ENCODE assay signal across 33 cellular contexts in genomic region chr14:54040851-54041250, GRCh38.
DNase-seq lines count a peak whose midpoint lies in the region; ATAC-seq, FAIRE-seq and TF ChIP-seq lines count a peak whose summit lies in the region.
"Had no signal": no experiment of that assay in that cellular context is flagged by ENCODE, and none has a peak within 500 bp of the region (broad histone marks: within the 10 kb centered on the region; RNA-seq: fewer than 3 reads in every experiment).

No MANE protein-coding gene starts in this region.

- intact Hi-C loops in mammary epithelial cell (cut with micrococcal nuclease) = no loop called here
- intact Hi-C loops in MCF 10A (cut with micrococcal nuclease) = no loop called here

- H3K36me3 Mint-ChIP-seq in MCF 10A (ENCODE audit: insufficient read depth, unreplicated experiment) (no peaks in the 10 kb centered on the region), astrocyte (ENCODE audit: low read depth, unreplicated experiment) (no peaks in the 10 kb centered on the region)
- H3K36me3 Mint-ChIP-seq: activated naive CD4-positive, alpha-beta T cell treated with anti-CD3 and anti-CD28 coated beads, Interleukin-2, amount 50 U/mL, for 24 hours; naive thymus-derived CD4-positive, alpha-beta T cell had no signal

- H3K79me2 ChIP-seq in mammary epithelial cell (ENCODE audit: insufficient read depth, low read length) (no peaks in the 10 kb centered on the region), astrocyte (ENCODE audit: insufficient read depth, low read length) (no peaks in the 10 kb centered on the region)

- no peaks in the 10 kb centered on the region for H3K27me3 ChIP-seq in mammary epithelial cell (ENCODE audit: insufficient read depth, low read length)
- no peaks in the 10 kb centered on the region for H3K27me3 ChIP-seq in astrocyte (ENCODE audit: insufficient read depth, low read length)
- H3K27me3 ChIP-seq in effector memory CD4-positive, alpha-beta T cell (replicated peaks; ENCODE audit: control insufficient read depth, insufficient read depth, low read length, poor library complexity, severe bottlenecking) = no peaks in the 10 kb centered on the region
- H3K27me3 ChIP-seq: sigmoid colon, tibial nerve had no signal

- H3K9me3 Mint-ChIP-seq in MCF 10A (ENCODE audit: unreplicated experiment) (no peaks in the 10 kb centered on the region), astrocyte (ENCODE audit: unreplicated experiment) (peaks cover 4% of the 10 kb centered on the region)
- H3K9me3 Mint-ChIP-seq: activated T-helper 2 cell treated with anti-CD3 and anti-CD28 coated beads, Interferon-gamma antibody, Interleukin-2, Interleukin-4, amounts not matched to agents 10 μg/mL and 5 μg/mL and 100 μg/mL, durations not matched to agents 14 hours and 24 hours and 36 hours had no signal

- H3K4me1 ChIP-seq in mammary epithelial cell (ENCODE audit: insufficient read depth, low read length) (no peaks in the 10 kb centered on the region), astrocyte (ENCODE audit: insufficient read depth, low read length) (no peaks in the 10 kb centered on the region)
- H3K4me1 ChIP-seq in effector memory CD4-positive, alpha-beta T cell (ENCODE audit: control insufficient read depth, insufficient read depth, low read length, poor library complexity, severe bottlenecking) = no peaks in the 10 kb centered on the region
- H3K4me1 ChIP-seq: lower lobe of right lung, prostate gland, sigmoid colon, tibial nerve had no signal

- no peak overlapping the region for H3K4me2 ChIP-seq in mammary epithelial cell (ENCODE audit: insufficient read depth, low read depth, low read length)
- peak overlapping the region; percentile 2 for H3K4me2 ChIP-seq in astrocyte (ENCODE audit: low read length)

- H3K27ac Mint-ChIP-seq in MCF 10A (ENCODE audit: low read depth, unreplicated experiment) (no peak overlapping the region), astrocyte (ENCODE audit: unreplicated experiment) (no peak overlapping the region)
- H3K27ac Mint-ChIP-seq: activated CD4-positive, alpha-beta T cell treated with anti-CD3 and anti-CD28 coated beads for 36 hours; activated CD8-positive, alpha-beta T cell treated with anti-CD3 and anti-CD28 coated beads, Interleukin-2, amount 10 ng/mL, durations not matched to agents 7 days and 5 days; activated naive CD4-positive, alpha-beta T cell treated with anti-CD3 and anti-CD28 coated beads, Interleukin-2, amount 50 U/mL, for 24 hours; activated T-helper 2 cell treated with anti-CD3 and anti-CD28 coated beads, Interferon-gamma antibody, Interleukin-2, Interleukin-4, amounts not matched to agents 10 μg/mL and 5 μg/mL and 100 μg/mL, durations not matched to agents 14 hours and 24 hours and 36 hours; naive thymus-derived CD4-positive, alpha-beta T cell had no signal

- in situ Hi-C loops in mammary epithelial cell (cut with MboI; ENCODE audit: low sequenced_read_pairs in 2 of 2) = no loop called here

- H3K4me1 Mint-ChIP-seq in MCF 10A (ENCODE audit: insufficient read depth, unreplicated experiment) (no peaks in the 10 kb centered on the region), astrocyte (ENCODE audit: low read depth, unreplicated experiment) (peaks cover 9% of the 10 kb centered on the region)
- H3K4me1 Mint-ChIP-seq: activated CD4-positive, alpha-beta T cell treated with anti-CD3 and anti-CD28 coated beads for 36 hours; activated naive CD4-positive, alpha-beta T cell treated with anti-CD3 and anti-CD28 coated beads, Interleukin-2, amount 50 U/mL, for 24 hours; naive thymus-derived CD4-positive, alpha-beta T cell had no signal

- no peak overlapping the region for H2AFZ ChIP-seq in mammary epithelial cell (ENCODE audit: low read depth, low read length)
- no peak overlapping the region for H2AFZ ChIP-seq in astrocyte (ENCODE audit: low read depth, low read length)

- H4K20me1 ChIP-seq in mammary epithelial cell (ENCODE audit: insufficient read depth, low read length) (no peaks in the 10 kb centered on the region), astrocyte (ENCODE audit: insufficient read depth, low read length) (no peaks in the 10 kb centered on the region)

- no peak for FAIRE-seq in astrocyte (lab: Jason Lieb, UNC)
- FAIRE-seq: frontal cortex, H1, HepG2 had no signal

- POLR2A ChIA-PET in MCF 10A (lab: Yijun Ruan, JAX) = interaction anchor here (0.6 kb wide), 1 partner anchor 409 kb away, joined by 3 read pairs; no protein-coding TSS in a partner anchor

- H3K27ac ChIP-seq in mammary epithelial cell (ENCODE audit: insufficient read depth, low read depth, low read length) = no peak overlapping the region
- H3K27ac ChIP-seq in astrocyte (ENCODE audit: low read depth, low read length) = no peak overlapping the region
- no peak overlapping the region for H3K27ac ChIP-seq in effector memory CD4-positive, alpha-beta T cell (ENCODE audit: insufficient read depth, low read length, poor library complexity, severe bottlenecking)
- H3K27ac ChIP-seq: 22Rv1, coronary artery, lower lobe of right lung, prostate gland, sigmoid colon, tibial nerve, VCaP had no signal

- H3K9me3 ChIP-seq in mammary epithelial cell (replicated peaks; ENCODE audit: insufficient read depth, low read length) (no peaks in the 10 kb centered on the region), astrocyte (ENCODE audit: insufficient read depth, low read depth, low read length) (no peaks in the 10 kb centered on the region)
- no peaks in the 10 kb centered on the region for H3K9me3 ChIP-seq in effector memory CD4-positive, alpha-beta T cell (ENCODE audit: control insufficient read depth, low read length)
- H3K9me3 ChIP-seq: prostate gland, sigmoid colon had no signal

- DNase-seq in mammary epithelial cell (peak; percentile 1), MCF 10A (ENCODE audit: unreplicated experiment) (no peak), astrocyte (ENCODE audit: low read depth) (peak; percentile 77), foreskin fibroblast (peak; percentile 23 to 62), cortex of kidney (lab: John Stamatoyannopoulos, UW) (no peak)
- DNase-seq in effector memory CD4-positive, alpha-beta T cell = no peak
- DNase-seq in stimulated activated CD4-positive, alpha-beta T cell treated with anti-CD3 and anti-CD28 coated beads, Interleukin-4, amount 100 ng/mL, for 24 hours = no peak
- DNase-seq: activated CD4-positive, alpha-beta T cell treated with anti-CD3 and anti-CD28 coated beads for 36 hours; activated CD8-positive, alpha-beta T cell treated with anti-CD3 and anti-CD28 coated beads, Interleukin-2, amount 10 ng/mL, durations not matched to agents 7 days and 5 days; C1 segment of cervical spinal cord; COR-L47; Kasumi-1; lower lobe of right lung; naive thymus-derived CD4-positive, alpha-beta T cell; NCI-H146; NCI-H2107; NCI-H774; occipital lobe; RPMI8226; sigmoid colon; stimulated activated CD4-positive, alpha-beta T cell treated with anti-CD3 and anti-CD28 coated beads, Interleukin-4, amount 100 ng/mL, for 1 hour; T1000 had no signal

- H3K36me3 ChIP-seq in mammary epithelial cell (ENCODE audit: insufficient read depth, low read length) = no peaks in the 10 kb centered on the region
- H3K36me3 ChIP-seq in astrocyte (ENCODE audit: insufficient read depth, low read length) = no peaks in the 10 kb centered on the region
- no peaks in the 10 kb centered on the region for H3K36me3 ChIP-seq in effector memory CD4-positive, alpha-beta T cell (ENCODE audit: control insufficient read depth, insufficient read depth, low read length)
- H3K36me3 ChIP-seq: lower lobe of right lung, prostate gland, sigmoid colon, tibial nerve had no signal

- BruUV-seq in mammary epithelial cell (replicated peaks; lab: Mats Ljungman, UMichigan) = no TSS peak
- no TSS peak for BruUV-seq in MCF 10A (replicated peaks; lab: Mats Ljungman, UMichigan)

- H3K9ac ChIP-seq in mammary epithelial cell (ENCODE audit: insufficient read depth, low read length) = no peak overlapping the region
- no peak overlapping the region for H3K9ac ChIP-seq in astrocyte (ENCODE audit: low read length)

- H3K4me3 ChIP-seq in mammary epithelial cell (replicated peaks in 1 of 3; ENCODE audit: insufficient read depth in 1 of 3, low read depth in 2 of 3, low read length in 3 of 3) (no peak overlapping the region), astrocyte (ENCODE audit: insufficient read depth, low read depth, low read length) (no peak overlapping the region), foreskin fibroblast (ENCODE audit: low read depth in 1 of 2, low read length in 2 of 2) (no peak overlapping the region)
- no peak overlapping the region for H3K4me3 ChIP-seq in effector memory CD4-positive, alpha-beta T cell (ENCODE audit: insufficient read depth, low read depth, low read length, poor library complexity, severe bottlenecking)
- H3K4me3 ChIP-seq: coronary artery, lower lobe of right lung, prostate gland, sigmoid colon, tibial nerve had no signal

- H3K4me3 Mint-ChIP-seq in MCF 10A (ENCODE audit: unreplicated experiment) (no peak overlapping the region), astrocyte (ENCODE audit: unreplicated experiment) (no peak overlapping the region)
- H3K4me3 Mint-ChIP-seq: activated CD4-positive, alpha-beta T cell treated with anti-CD3 and anti-CD28 coated beads for 36 hours; activated CD8-positive, alpha-beta T cell treated with anti-CD3 and anti-CD28 coated beads, Interleukin-2, amount 10 ng/mL, durations not matched to agents 7 days and 5 days; activated naive CD4-positive, alpha-beta T cell treated with anti-CD3 and anti-CD28 coated beads, Interleukin-2, amount 50 U/mL, for 24 hours; naive thymus-derived CD4-positive, alpha-beta T cell had no signal

- no peak for TF ChIP-seq CTCF in mammary epithelial cell (conservative IDR thresholded peaks at IDR 0.05 in 1 of 2, IDR thresholded peaks at IDR 0.05 in 1 of 2; ENCODE audit: extremely low read depth in 1 of 2, insufficient read depth in 1 of 2, low read depth in 1 of 2, low read length in 2 of 2)
- no peak for TF ChIP-seq CTCF in MCF 10A (IDR thresholded peaks at IDR 0.05; ENCODE audit: unreplicated experiment)
- no peak for TF ChIP-seq CTCF in astrocyte (IDR thresholded peaks at IDR 0.05; ENCODE audit: insufficient read depth, low read depth, low read length)
- TF ChIP-seq CTCF in foreskin fibroblast (IDR thresholded peaks at IDR 0.05; ENCODE audit: low read depth, low read length) = no peak

- dilution Hi-C loops in mammary epithelial cell (cut with HindIII; ENCODE audit: low sequenced_read_pairs) = no loop called here

- no peak for ATAC-seq in HG03175 (IDR thresholded peaks at IDR 0.05; ENCODE audit: unreplicated experiment)
- ATAC-seq: activated CD4-positive, alpha-beta T cell treated with anti-CD3 and anti-CD28 coated beads for 36 hours; activated CD8-positive, alpha-beta T cell treated with anti-CD3 and anti-CD28 coated beads, Interleukin-2, amount 10 ng/mL, durations not matched to agents 7 days and 5 days; HepG2; lower lobe of right lung; naive thymus-derived CD4-positive, alpha-beta T cell had no signal

- CTCF ChIA-PET in mammary epithelial cell (lab: Charles Lee; ENCODE audit: low non-redundant PET) = no interaction called here
- CTCF ChIA-PET in MCF 10A (lab: Yijun Ruan, JAX) = interaction anchor here (0.6 kb wide), 1 partner anchor 628 kb away, joined by 3 read pairs; no protein-coding TSS in a partner anchor

- H3K27me3 Mint-ChIP-seq in MCF 10A (ENCODE audit: insufficient read depth, unreplicated experiment) (no peaks in the 10 kb centered on the region), astrocyte (ENCODE audit: low read depth, unreplicated experiment) (no peaks in the 10 kb centered on the region)

Comparison
In these comparisons a context has a peak if more than half of its experiments do, and no peak if none do; other contexts are left out.
1. DNase-seq: peak in mammary epithelial cell (single experiment), astrocyte (single experiment) and foreskin fibroblast (2 of 2); none in MCF 10A (single experiment), effector memory CD4-positive, alpha-beta T cell (0 of 3), stimulated activated CD4-positive, alpha-beta T cell treated with anti-CD3 and anti-CD28 coated beads, Interleukin-4, amount 100 ng/mL, for 24 hours (single experiment) and cortex of kidney (single experiment).